1 cellular context compared by ENCODE assay signal in genomic region chr1:103111926-103112325, GRCh38.
TF ChIP-seq lines count a peak whose summit lies in the region.

No MANE protein-coding gene starts in this region.

TF ChIP-seq in IMR-90, 13 proteins besides CTCF, POLR2A, EP300 and RAD21:
- TF ChIP-seq RFX5 (IDR thresholded peaks at IDR 0.05; ENCODE audit: low read depth, low read length) (no peak), MXI1 (IDR thresholded peaks at IDR 0.05; ENCODE audit: borderline replicate concordance, low read depth, low read length) (no peak), CHD1 (IDR thresholded peaks at IDR 0.05; ENCODE audit: low read depth, low read length) (no peak)
